In the genomic region with DNA sequence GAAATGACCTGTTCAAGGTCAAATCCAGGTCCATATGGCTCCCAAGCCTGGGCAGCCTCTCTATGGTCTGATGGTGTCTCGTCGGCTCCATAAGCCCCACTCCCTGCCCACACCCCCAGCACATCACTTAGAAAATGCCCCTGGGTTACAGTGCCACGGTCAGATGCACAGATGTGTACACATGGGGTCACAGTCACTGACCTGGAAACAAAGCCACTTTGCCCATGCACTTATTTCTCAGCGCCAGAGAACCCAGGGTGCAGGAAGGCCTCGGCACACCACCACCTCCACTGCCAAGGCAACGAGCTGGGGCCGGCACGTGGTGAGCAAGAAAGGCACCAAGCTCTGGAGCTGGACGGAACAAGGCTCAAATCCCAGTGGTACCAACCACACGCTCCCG, we compare ENCODE assay signal across 20 cellular contexts. TPM values are rescaled to one million over a fixed set of nuclear protein-coding genes. Genes with fewer than 3 reads are reported as not detected.
DNase-seq lines count a peak whose midpoint lies in the region; ATAC-seq and TF ChIP-seq lines count a peak whose summit lies in the region.
"Had no signal": no experiment of that assay in that cellular context is flagged by ENCODE, and none has a peak within 500 bp of the region (broad histone marks: within the 10 kb centered on the region; RNA-seq: fewer than 3 reads in every experiment).

No MANE protein-coding gene starts in this region.

- peaks cover 65 to 80% of the 10 kb centered on the region in 2 donors for H3K4me1 Mint-ChIP-seq in natural killer cell
- H3K4me1 Mint-ChIP-seq in natural killer cell treated with Interleukin-12 subunit alpha and Interleukin-12 subunit beta and Interleukin-15 and Interleukin-18, amount 100 ng/mL, for 72 hours (ENCODE audit: low read depth in 2 of 2): peaks cover 35 to 59% of the 10 kb centered on the region in 2 donors
- peaks cover 89 to 98% (median 92%) of the 10 kb centered on the region in 3 donors for H3K4me1 Mint-ChIP-seq in T-cell
- H3K4me1 Mint-ChIP-seq in naive thymus-derived CD4-positive, alpha-beta T cell: peaks cover 47 to 91% (median 83%) of the 10 kb centered on the region in 7 donors

- CTCF ChIA-PET in T-cell (lab: Charles Lee): no interaction called here
- CTCF ChIA-PET in naive thymus-derived CD4-positive, alpha-beta T cell (lab: Charles Lee): interaction anchor here (0.5 to 1.5 kb wide), 2 partner anchors 41 to 233 kb away, joined by 3 read pairs; no protein-coding TSS in a partner anchor

- DNase-seq in natural killer cell (no peak), T-cell (no peak), posterior vena cava (ENCODE audit: low spot score) (no peak), MG63 (no peak), caudate nucleus (lab: John Stamatoyannopoulos, UW) (no peak)
- no peak for DNase-seq in natural killer cell treated with Interleukin-12 subunit alpha and Interleukin-12 subunit beta and Interleukin-15 and Interleukin-18, amount 100 ng/mL, for 72 hours (ENCODE audit: low spot score)
- no peak for DNase-seq in naive thymus-derived CD4-positive, alpha-beta T cell
- DNase-seq: activated CD4-positive, alpha-beta T cell treated with anti-CD3 and anti-CD28 coated beads, Interleukin-2, amount 10 ng/mL, durations not matched to agents 24 days and 14 days; activated T-cell treated with anti-CD3 and anti-CD28 coated beads, Interleukin-2, amount 50 U/mL, for 48 hours; effector CD8-positive, alpha-beta T cell; GDM1; kidney; NCI-H2029 treated with DMSO at 0.1 percent for 48 hours; SJCRH30; stimulated activated CD4-positive, alpha-beta T cell treated with anti-CD3 and anti-CD28 coated beads, Interleukin-2, amount 100 ng/mL, for 24 hours; T-helper 9 cell had no signal

- intact Hi-C loops in natural killer cell (cut with micrococcal nuclease): no loop called here
- intact Hi-C loops in naive thymus-derived CD4-positive, alpha-beta T cell (cut with micrococcal nuclease): no loop called here
- intact Hi-C loops in posterior vena cava (cut with DNase I): no loop called here

- no peak for ATAC-seq in natural killer cell
- ATAC-seq in natural killer cell treated with Interleukin-12 subunit alpha and Interleukin-12 subunit beta and Interleukin-15 and Interleukin-18, amount 100 ng/mL, for 72 hours: no peak
- no peak for ATAC-seq in T-cell (replicated peaks in 1 of 4)
- no peak for ATAC-seq in naive thymus-derived CD4-positive, alpha-beta T cell
- ATAC-seq in GM21526 (IDR thresholded peaks at IDR 0.05; ENCODE audit: low FRiP score, unreplicated experiment): no peak

- no peak overlapping the region for H3K27ac ChIP-seq in naive thymus-derived CD4-positive, alpha-beta T cell (ENCODE audit: low read depth, low read length)
- no peak overlapping the region for H3K27ac ChIP-seq in caudate nucleus (ENCODE audit: low read depth, low read length)
- H3K27ac ChIP-seq: cardiac muscle cell, GM23248, SJCRH30 had no signal

- peaks cover 60 to 67% of the 10 kb centered on the region in 2 donors for H3K4me1 ChIP-seq in naive thymus-derived CD4-positive, alpha-beta T cell (ENCODE audit: control insufficient read depth in 2 of 2, insufficient read depth in 2 of 2, low read length in 2 of 2)

- H3K9me3 Mint-ChIP-seq in natural killer cell (no peaks in the 10 kb centered on the region), T-cell (no peaks in the 10 kb centered on the region)
- H3K9me3 Mint-ChIP-seq in natural killer cell treated with Interleukin-12 subunit alpha and Interleukin-12 subunit beta and Interleukin-15 and Interleukin-18, amount 100 ng/mL, for 72 hours: no peaks in the 10 kb centered on the region
- H3K9me3 Mint-ChIP-seq in naive thymus-derived CD4-positive, alpha-beta T cell: no peaks in the 10 kb centered on the region
- H3K9me3 Mint-ChIP-seq: activated CD4-positive, alpha-beta T cell treated with anti-CD3 and anti-CD28 coated beads, Interleukin-2, amount 10 ng/mL, durations not matched to agents 24 days and 14 days had no signal

- POLR2A ChIA-PET in T-cell (lab: Charles Lee): no interaction called here
- POLR2A ChIA-PET in naive thymus-derived CD4-positive, alpha-beta T cell (lab: Charles Lee): interaction anchor here (1.4 kb wide), 1 partner anchor 25 kb away, joined by 5 read pairs; the partner anchor contains the start of gene IFFO2

- no peaks in the 10 kb centered on the region for H3K9me3 ChIP-seq in naive thymus-derived CD4-positive, alpha-beta T cell (ENCODE audit: control insufficient read depth in 2 of 3, low read length in 3 of 3)
- H3K9me3 ChIP-seq in MG63: no peaks in the 10 kb centered on the region
- H3K9me3 ChIP-seq: adrenal gland, SJCRH30 had no signal

- H3K4me3 Mint-ChIP-seq in natural killer cell (no peak overlapping the region), T-cell (no peak overlapping the region)
- no peak overlapping the region for H3K4me3 Mint-ChIP-seq in natural killer cell treated with Interleukin-12 subunit alpha and Interleukin-12 subunit beta and Interleukin-15 and Interleukin-18, amount 100 ng/mL, for 72 hours
- H3K4me3 Mint-ChIP-seq in naive thymus-derived CD4-positive, alpha-beta T cell: peak overlapping the region in 1 of 10 donors; percentile 21
- H3K4me3 Mint-ChIP-seq: activated CD4-positive, alpha-beta T cell treated with anti-CD3 and anti-CD28 coated beads, Interleukin-2, amount 10 ng/mL, durations not matched to agents 24 days and 14 days had no signal

- H3K4me3 ChIP-seq in naive thymus-derived CD4-positive, alpha-beta T cell (ENCODE audit: low read length): no peak overlapping the region
- no peak overlapping the region for H3K4me3 ChIP-seq in MG63
- H3K4me3 ChIP-seq: adrenal gland, cardiac muscle cell, GM23248, SJCRH30 had no signal

- no peaks in the 10 kb centered on the region for H3K27me3 ChIP-seq in naive thymus-derived CD4-positive, alpha-beta T cell (ENCODE audit: control insufficient read depth in 2 of 2, insufficient read depth in 2 of 2, low read length in 2 of 2)
- no peaks in the 10 kb centered on the region for H3K27me3 ChIP-seq in MG63
- H3K27me3 ChIP-seq: adrenal gland, cardiac muscle cell had no signal

- H3K36me3 Mint-ChIP-seq in natural killer cell (no peaks in the 10 kb centered on the region), T-cell (peaks cover 4% of the 10 kb centered on the region)
- H3K36me3 Mint-ChIP-seq in natural killer cell treated with Interleukin-12 subunit alpha and Interleukin-12 subunit beta and Interleukin-15 and Interleukin-18, amount 100 ng/mL, for 72 hours: no peaks in the 10 kb centered on the region
- H3K36me3 Mint-ChIP-seq in naive thymus-derived CD4-positive, alpha-beta T cell: peaks cover 0 to 3% (median 0%) of the 10 kb centered on the region in 5 donors

- TF ChIP-seq CTCF in natural killer cell (IDR thresholded peaks at IDR 0.05): no peak

- H3K27me3 Mint-ChIP-seq in natural killer cell (ENCODE audit: low read depth in 2 of 2) (no peaks in the 10 kb centered on the region), T-cell (no peaks in the 10 kb centered on the region)
- no peaks in the 10 kb centered on the region for H3K27me3 Mint-ChIP-seq in natural killer cell treated with Interleukin-12 subunit alpha and Interleukin-12 subunit beta and Interleukin-15 and Interleukin-18, amount 100 ng/mL, for 72 hours
- H3K27me3 Mint-ChIP-seq in naive thymus-derived CD4-positive, alpha-beta T cell: no peaks in the 10 kb centered on the region
- H3K27me3 Mint-ChIP-seq: activated CD4-positive, alpha-beta T cell treated with anti-CD3 and anti-CD28 coated beads, Interleukin-2, amount 10 ng/mL, durations not matched to agents 24 days and 14 days had no signal

- H3K36me3 ChIP-seq in naive thymus-derived CD4-positive, alpha-beta T cell (ENCODE audit: control insufficient read depth in 2 of 3, insufficient read depth in 3 of 3, low read length in 3 of 3): no peaks in the 10 kb centered on the region
- H3K36me3 ChIP-seq in MG63: no peaks in the 10 kb centered on the region
- H3K36me3 ChIP-seq: adrenal gland, cardiac muscle cell, SJCRH30 had no signal

- H3K27ac Mint-ChIP-seq in natural killer cell: peak overlapping the region; percentile 53 to 70
- H3K27ac Mint-ChIP-seq in natural killer cell treated with Interleukin-12 subunit alpha and Interleukin-12 subunit beta and Interleukin-15 and Interleukin-18, amount 100 ng/mL, for 72 hours: peak overlapping the region in 1 of 2 donors; percentile 75
- peak overlapping the region; percentile 79 to 97 for H3K27ac Mint-ChIP-seq in T-cell
- peak overlapping the region; percentile 29 to 95 (median 63) for H3K27ac Mint-ChIP-seq in naive thymus-derived CD4-positive, alpha-beta T cell

RNA-seq across cellular contexts. Expression of gene IFFO2, which starts 24.7 kb away (rescaled TPM):
- total RNA-seq in natural killer cell: 100 to 1,000 TPM in 1 of 3 donors, 10 to 100 TPM in 2; 52.4 to 105 (median 66.5) TPM
- total RNA-seq in natural killer cell treated with Interleukin-12 subunit alpha and Interleukin-12 subunit beta and Interleukin-15 and Interleukin-18, amount 100 ng/mL, for 72 hours: 10 to 100 TPM; 23.5 to 44.2 TPM
- total RNA-seq in T-cell: 10 to 100 TPM; 36.0 to 76.2 (median 37.7) TPM
- total RNA-seq in naive thymus-derived CD4-positive, alpha-beta T cell: 10 to 100 TPM; 20.5 to 57.1 (median 28.2) TPM
- polyA plus RNA-seq in naive thymus-derived CD4-positive, alpha-beta T cell: 1 to 10 TPM; 1.1 to 2.7 TPM
- 10 to 100 TPM; 12.1 to 12.2 TPM for total RNA-seq in posterior vena cava
- total RNA-seq in MG63 (2014; rRNA removed; shearing (Covaris generic); ENCODE audit: low replicate concordance): 3.9 and 4.3 TPM in 2 replicates

RNA-seq across cellular contexts. Expression of gene ALDH4A1, which starts 29.4 kb away (rescaled TPM):
- 1 to 10 TPM; 3.4 to 4.1 (median 3.7) TPM for total RNA-seq in natural killer cell
- 1 to 10 TPM; 4.4 to 5.7 TPM for total RNA-seq in natural killer cell treated with Interleukin-12 subunit alpha and Interleukin-12 subunit beta and Interleukin-15 and Interleukin-18, amount 100 ng/mL, for 72 hours
- 1 to 10 TPM in 4 of 5 donors, under 1 TPM in 1; 0.85 to 2.8 (median 2.2) TPM for total RNA-seq in T-cell
- 1 to 10 TPM; 1.3 to 3.2 (median 1.6) TPM for total RNA-seq in naive thymus-derived CD4-positive, alpha-beta T cell
- polyA plus RNA-seq in naive thymus-derived CD4-positive, alpha-beta T cell: 1 to 10 TPM in 1 of 2 donors, under 1 TPM in 1; 0.94 to 1.3 TPM
- total RNA-seq in posterior vena cava: 10 to 100 TPM in 1 of 2 donors, 1 to 10 TPM in 1; 8.5 to 17.0 TPM
- 5.3 and 23.6 TPM in 2 replicates for total RNA-seq in MG63 (2014; rRNA removed; shearing (Covaris generic); ENCODE audit: low replicate concordance)
